In genomic region chr17:44911133-44912001, GRCh38 we compare ENCODE assay signal across 1 cellular context.
TF ChIP-seq lines count a peak whose summit lies in the region.

No MANE protein-coding gene starts in this region.

TF ChIP-seq in HepG2, 621 proteins besides CTCF, POLR2A, EP300 and RAD21 (continued from another document and continues in another):
- no peak for TF ChIP-seq ZNF513 (CRISPR knock-in tag; conservative IDR thresholded peaks at IDR 0.05)
- TF ChIP-seq ZNF24 (IDR thresholded peaks at IDR 0.05), result no peak
- TF ChIP-seq SALL2 (CRISPR knock-in tag; IDR thresholded peaks at IDR 0.05), result no peak
- TF ChIP-seq ZNF574 (CRISPR knock-in tag; IDR thresholded peaks at IDR 0.05), result no peak
- no peak for TF ChIP-seq NFKB2 (CRISPR knock-in tag; IDR thresholded peaks at IDR 0.05; ENCODE audit: borderline replicate concordance)
- TF ChIP-seq ZNF3 (CRISPR knock-in tag; IDR thresholded peaks at IDR 0.05), result no peak
- TF ChIP-seq SALL1 (CRISPR knock-in tag; IDR thresholded peaks at IDR 0.05), result no peak
- no peak for TF ChIP-seq ZFP36L1 (CRISPR knock-in tag; IDR thresholded peaks at IDR 0.05)
- TF ChIP-seq DDIT3 (CRISPR knock-in tag; IDR thresholded peaks at IDR 0.05), result no peak
- TF ChIP-seq ZNF883 (CRISPR knock-in tag; IDR thresholded peaks at IDR 0.05; ENCODE audit: not compliant biosample characterization), result no peak
- no peak for TF ChIP-seq ZNF746 (CRISPR knock-in tag; IDR thresholded peaks at IDR 0.05)
- TF ChIP-seq CBX5 (CRISPR knock-in tag; IDR thresholded peaks at IDR 0.05; ENCODE audit: borderline replicate concordance), result no peak
- no peak for TF ChIP-seq GZF1 (CRISPR knock-in tag; IDR thresholded peaks at IDR 0.05)
- no peak for TF ChIP-seq ZNF432 (CRISPR knock-in tag; IDR thresholded peaks at IDR 0.05; ENCODE audit: borderline replicate concordance)
- no peak for TF ChIP-seq NFRKB (IDR thresholded peaks at IDR 0.05)
- no peak for TF ChIP-seq TRIM24 (CRISPR knock-in tag; IDR thresholded peaks at IDR 0.05)
- no peak for TF ChIP-seq ADNP (CRISPR knock-in tag; IDR thresholded peaks at IDR 0.05)
- no peak for TF ChIP-seq RFX1 (IDR thresholded peaks at IDR 0.05)
- no peak for TF ChIP-seq FUBP1 (CRISPR knock-in tag; IDR thresholded peaks at IDR 0.05; ENCODE audit: borderline replicate concordance)
- TF ChIP-seq ZNF12 (CRISPR knock-in tag; IDR thresholded peaks at IDR 0.05), result no peak
- TF ChIP-seq MED13 (CRISPR knock-in tag; IDR thresholded peaks at IDR 0.05), result no peak
- no peak for TF ChIP-seq ZNF549 (CRISPR knock-in tag; IDR thresholded peaks at IDR 0.05)
- TF ChIP-seq KMT2A (CRISPR knock-in tag; IDR thresholded peaks at IDR 0.05), result no peak
- no peak for TF ChIP-seq PRDM10 (CRISPR knock-in tag; IDR thresholded peaks at IDR 0.05; ENCODE audit: low read depth)
- no peak for TF ChIP-seq ZNF704 (CRISPR knock-in tag; IDR thresholded peaks at IDR 0.05; ENCODE audit: borderline replicate concordance)
- no peak for TF ChIP-seq ZBTB20 (CRISPR knock-in tag; IDR thresholded peaks at IDR 0.05; ENCODE audit: borderline replicate concordance, low read depth)
- no peak for TF ChIP-seq ZBTB49 (CRISPR knock-in tag; IDR thresholded peaks at IDR 0.05; ENCODE audit: borderline replicate concordance)
- no peak for TF ChIP-seq ZNF839 (CRISPR knock-in tag; IDR thresholded peaks at IDR 0.05; ENCODE audit: borderline replicate concordance)
- no peak for TF ChIP-seq BCLAF1 (IDR thresholded peaks at IDR 0.05)
- no peak for TF ChIP-seq ZNF720 (CRISPR knock-in tag; IDR thresholded peaks at IDR 0.05)
- no peak for TF ChIP-seq XBP1 (CRISPR knock-in tag; IDR thresholded peaks at IDR 0.05)
- no peak for TF ChIP-seq E2F2 (CRISPR knock-in tag; IDR thresholded peaks at IDR 0.05; ENCODE audit: borderline replicate concordance)
- no peak for TF ChIP-seq MTERF4 (CRISPR knock-in tag; IDR thresholded peaks at IDR 0.05)
- TF ChIP-seq TRIM22 (IDR thresholded peaks at IDR 0.05), result no peak
- no peak for TF ChIP-seq KLF12 (CRISPR knock-in tag; IDR thresholded peaks at IDR 0.05; ENCODE audit: borderline replicate concordance)
- no peak for TF ChIP-seq ZNF792 (CRISPR knock-in tag; IDR thresholded peaks at IDR 0.05)
- TF ChIP-seq NFATC3 (CRISPR knock-in tag; IDR thresholded peaks at IDR 0.05), result no peak
- no peak; the same call in 1 of the 2 replicates for TF ChIP-seq ERF (CRISPR knock-in tag; IDR thresholded peaks at IDR 0.05)
- no peak for TF ChIP-seq TBL1XR1 (IDR thresholded peaks at IDR 0.05; ENCODE audit: borderline replicate concordance, low read length, partially characterized antibody)
- no peak for TF ChIP-seq ZNF326 (CRISPR knock-in tag; IDR thresholded peaks at IDR 0.05; ENCODE audit: borderline replicate concordance)
- TF ChIP-seq THAP8 (CRISPR knock-in tag; IDR thresholded peaks at IDR 0.05; ENCODE audit: borderline replicate concordance), result no peak
